Comparison of ENCODE assay signal across 27 cellular contexts in the genomic region with DNA sequence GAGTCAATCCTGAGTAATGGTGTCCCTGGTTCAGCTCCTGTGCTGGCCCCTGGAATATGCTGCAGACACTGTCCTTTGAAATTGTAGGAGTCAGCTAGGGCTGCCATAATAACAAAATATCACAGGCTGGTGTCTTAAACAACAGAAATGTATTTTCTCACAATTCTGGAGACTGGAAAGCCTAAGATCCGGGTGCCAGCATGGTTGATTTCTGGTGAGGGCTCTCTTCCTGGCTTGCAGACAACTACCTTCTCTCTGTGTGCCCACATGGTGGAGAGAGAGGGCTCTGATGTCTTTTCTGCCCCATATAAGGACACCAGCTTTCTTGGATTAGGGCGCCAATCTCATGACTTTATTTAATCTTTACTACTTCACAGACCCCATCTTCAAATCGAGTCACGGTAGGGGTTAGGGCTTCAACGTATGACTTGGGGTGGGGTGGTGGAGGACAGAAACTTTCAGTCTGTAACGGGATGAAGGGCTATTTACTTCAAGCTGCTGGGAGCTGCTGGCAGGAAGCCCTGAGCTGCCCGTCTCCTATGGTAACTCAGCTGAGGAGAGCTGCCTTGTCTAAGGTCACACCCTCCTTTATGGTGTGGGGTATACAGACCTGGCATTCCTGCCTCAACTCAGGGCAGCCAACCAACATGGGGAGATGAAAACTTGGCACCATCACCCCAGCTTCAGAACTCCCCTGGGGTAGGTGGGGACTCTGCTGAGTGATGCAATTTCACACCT.
"Had no signal": no experiment of that assay in that cellular context is flagged by ENCODE, and none has a peak within 500 bp of the region (broad histone marks: within the 10 kb centered on the region; RNA-seq: fewer than 3 reads in every experiment).

No MANE protein-coding gene starts in this region.

- H3K36me3 ChIP-seq: right lobe of liver, thoracic aorta, upper lobe of right lung had no signal

- H3K36me3 Mint-ChIP-seq: activated naive CD4-positive, alpha-beta T cell treated with anti-CD3 and anti-CD28 coated beads, Interleukin-2, amount 10 ng/mL, durations not matched to agents 7 days and 5 days; activated naive CD8-positive, alpha-beta T cell treated with anti-CD3 and anti-CD28 coated beads, Interleukin-2, amount 10 ng/mL, durations not matched to agents 7 days and 5 days; mesothelial cell of epicardium had no signal

- H3K27ac Mint-ChIP-seq: activated CD4-positive, alpha-beta memory T cell treated with anti-CD3 and anti-CD28 coated beads, Interleukin-2, amount 10 ng/mL, durations not matched to agents 7 days and 5 days; activated CD4-positive, alpha-beta T cell treated with anti-CD3 and anti-CD28 coated beads, Interleukin-2, amount 10 ng/mL, durations not matched to agents 7 days and 5 days; activated naive CD4-positive, alpha-beta T cell treated with anti-CD3 and anti-CD28 coated beads, Interleukin-2, amount 10 ng/mL, durations not matched to agents 7 days and 5 days; activated naive CD8-positive, alpha-beta T cell treated with anti-CD3 and anti-CD28 coated beads, Interleukin-2, amount 10 ng/mL, durations not matched to agents 7 days and 5 days; activated T-cell treated with anti-CD3 and anti-CD28 coated beads, Interleukin-2, amount 50 U/mL, for 24 hours; mesothelial cell of epicardium; naive thymus-derived CD8-positive, alpha-beta T cell; stimulated activated naive CD8-positive, alpha-beta T cell treated with anti-CD3 and anti-CD28 coated beads, Interleukin-15, Interleukin-2, amounts not matched to agents 100 ng/mL and 50 ng/mL, for 24 hours; T-helper 1 cell treated with Interleukin-12 subunit alpha and Interleukin-12 subunit beta and Interleukin-4 antibody, amounts not matched to agents 30 μg/mL and 1 μg/mL, for 36 hours had no signal

- H3K4me3 ChIP-seq: right lobe of liver, skin epidermis, thoracic aorta, upper lobe of right lung had no signal

- H3K27ac ChIP-seq: epithelial cell of prostate, right lobe of liver, skin epidermis, thoracic aorta, upper lobe of right lung had no signal

- H3K4me1 ChIP-seq: right lobe of liver, upper lobe of right lung had no signal

- H3K4me3 Mint-ChIP-seq: activated CD4-positive, alpha-beta memory T cell treated with anti-CD3 and anti-CD28 coated beads, Interleukin-2, amount 10 ng/mL, durations not matched to agents 7 days and 5 days; activated CD4-positive, alpha-beta T cell treated with anti-CD3 and anti-CD28 coated beads, Interleukin-2, amount 10 ng/mL, durations not matched to agents 7 days and 5 days; activated naive CD4-positive, alpha-beta T cell treated with anti-CD3 and anti-CD28 coated beads, Interleukin-2, amount 10 ng/mL, durations not matched to agents 7 days and 5 days; activated naive CD8-positive, alpha-beta T cell treated with anti-CD3 and anti-CD28 coated beads, Interleukin-2, amount 10 ng/mL, durations not matched to agents 7 days and 5 days; activated T-cell treated with anti-CD3 and anti-CD28 coated beads, Interleukin-2, amount 50 U/mL, for 24 hours; mesothelial cell of epicardium; naive thymus-derived CD8-positive, alpha-beta T cell; neural crest cell; stimulated activated naive CD8-positive, alpha-beta T cell treated with anti-CD3 and anti-CD28 coated beads, Interleukin-15, Interleukin-2, amounts not matched to agents 100 ng/mL and 50 ng/mL, for 24 hours; T-helper 1 cell treated with Interleukin-12 subunit alpha and Interleukin-12 subunit beta and Interleukin-4 antibody, amounts not matched to agents 30 μg/mL and 1 μg/mL, for 36 hours had no signal

- H3K27me3 ChIP-seq: right lobe of liver had no signal

- H3K9me3 Mint-ChIP-seq: activated CD4-positive, alpha-beta memory T cell treated with anti-CD3 and anti-CD28 coated beads, Interleukin-2, amount 10 ng/mL, durations not matched to agents 7 days and 5 days; activated CD4-positive, alpha-beta T cell treated with anti-CD3 and anti-CD28 coated beads, Interleukin-2, amount 10 ng/mL, durations not matched to agents 7 days and 5 days; activated naive CD4-positive, alpha-beta T cell treated with anti-CD3 and anti-CD28 coated beads, Interleukin-2, amount 10 ng/mL, durations not matched to agents 7 days and 5 days; activated naive CD8-positive, alpha-beta T cell treated with anti-CD3 and anti-CD28 coated beads, Interleukin-2, amount 10 ng/mL, durations not matched to agents 7 days and 5 days; activated T-cell treated with anti-CD3 and anti-CD28 coated beads, Interleukin-2, amount 50 U/mL, for 24 hours; stimulated activated naive CD8-positive, alpha-beta T cell treated with anti-CD3 and anti-CD28 coated beads, Interleukin-15, Interleukin-2, amounts not matched to agents 100 ng/mL and 50 ng/mL, for 24 hours; T-helper 1 cell treated with Interleukin-12 subunit alpha and Interleukin-12 subunit beta and Interleukin-4 antibody, amounts not matched to agents 30 μg/mL and 1 μg/mL, for 36 hours had no signal

- H3K4me1 Mint-ChIP-seq: activated CD4-positive, alpha-beta memory T cell treated with anti-CD3 and anti-CD28 coated beads, Interleukin-2, amount 10 ng/mL, durations not matched to agents 7 days and 5 days; activated CD4-positive, alpha-beta T cell treated with anti-CD3 and anti-CD28 coated beads, Interleukin-2, amount 10 ng/mL, durations not matched to agents 7 days and 5 days; activated naive CD4-positive, alpha-beta T cell treated with anti-CD3 and anti-CD28 coated beads, Interleukin-2, amount 10 ng/mL, durations not matched to agents 7 days and 5 days; activated naive CD8-positive, alpha-beta T cell treated with anti-CD3 and anti-CD28 coated beads, Interleukin-2, amount 10 ng/mL, durations not matched to agents 7 days and 5 days; mesothelial cell of epicardium; naive thymus-derived CD8-positive, alpha-beta T cell; neural crest cell had no signal

- ATAC-seq: left ventricle myocardium superior; naive thymus-derived CD8-positive, alpha-beta T cell; right lobe of liver; upper lobe of right lung had no signal

- H3K9me3 ChIP-seq: right lobe of liver, thoracic aorta, upper lobe of right lung had no signal

- DNase-seq: activated CD4-positive, alpha-beta memory T cell treated with anti-CD3 and anti-CD28 coated beads, Interleukin-2, amount 10 ng/mL, durations not matched to agents 7 days and 5 days; activated CD4-positive, alpha-beta T cell treated with anti-CD3 and anti-CD28 coated beads, Interleukin-2, amount 10 ng/mL, durations not matched to agents 7 days and 5 days; activated CD4-positive, CD25-positive, alpha-beta regulatory T cell treated with anti-CD3 and anti-CD28 coated beads, Interleukin-2, amount 50 U/mL, for 72 hours; activated CD8-positive, alpha-beta memory T cell treated with anti-CD3 and anti-CD28 coated beads, Interleukin-2, amount 50 U/mL, for 48 hours; activated gamma-delta T cell; activated naive CD4-positive, alpha-beta T cell treated with anti-CD3 and anti-CD28 coated beads, Interleukin-2, amount 10 ng/mL, durations not matched to agents 7 days and 5 days; activated naive CD8-positive, alpha-beta T cell treated with anti-CD3 and anti-CD28 coated beads, Interleukin-2, amount 10 ng/mL, durations not matched to agents 7 days and 5 days; activated T-cell treated with anti-CD3 and anti-CD28 coated beads, Interleukin-2, amount 50 U/mL, for 24 hours; caudate nucleus; cortex of kidney; left ventricle myocardium superior; naive thymus-derived CD8-positive, alpha-beta T cell; occipital lobe; posterior cingulate gyrus; right lobe of liver; stimulated activated CD4-positive, alpha-beta T cell treated with anti-CD3 and anti-CD28 coated beads, Interleukin-12 subunit alpha, Interleukin-12 subunit beta, amount 100 ng/mL, for 4 hours; stimulated activated CD4-positive, alpha-beta T cell treated with anti-CD3 and anti-CD28 coated beads, Interleukin-4, amount 100 ng/mL, for 1 hour; SW 1271; T-helper 9 cell; upper lobe of right lung had no signal
